ENCODE assay signal across 8 cellular contexts in the genomic region with DNA sequence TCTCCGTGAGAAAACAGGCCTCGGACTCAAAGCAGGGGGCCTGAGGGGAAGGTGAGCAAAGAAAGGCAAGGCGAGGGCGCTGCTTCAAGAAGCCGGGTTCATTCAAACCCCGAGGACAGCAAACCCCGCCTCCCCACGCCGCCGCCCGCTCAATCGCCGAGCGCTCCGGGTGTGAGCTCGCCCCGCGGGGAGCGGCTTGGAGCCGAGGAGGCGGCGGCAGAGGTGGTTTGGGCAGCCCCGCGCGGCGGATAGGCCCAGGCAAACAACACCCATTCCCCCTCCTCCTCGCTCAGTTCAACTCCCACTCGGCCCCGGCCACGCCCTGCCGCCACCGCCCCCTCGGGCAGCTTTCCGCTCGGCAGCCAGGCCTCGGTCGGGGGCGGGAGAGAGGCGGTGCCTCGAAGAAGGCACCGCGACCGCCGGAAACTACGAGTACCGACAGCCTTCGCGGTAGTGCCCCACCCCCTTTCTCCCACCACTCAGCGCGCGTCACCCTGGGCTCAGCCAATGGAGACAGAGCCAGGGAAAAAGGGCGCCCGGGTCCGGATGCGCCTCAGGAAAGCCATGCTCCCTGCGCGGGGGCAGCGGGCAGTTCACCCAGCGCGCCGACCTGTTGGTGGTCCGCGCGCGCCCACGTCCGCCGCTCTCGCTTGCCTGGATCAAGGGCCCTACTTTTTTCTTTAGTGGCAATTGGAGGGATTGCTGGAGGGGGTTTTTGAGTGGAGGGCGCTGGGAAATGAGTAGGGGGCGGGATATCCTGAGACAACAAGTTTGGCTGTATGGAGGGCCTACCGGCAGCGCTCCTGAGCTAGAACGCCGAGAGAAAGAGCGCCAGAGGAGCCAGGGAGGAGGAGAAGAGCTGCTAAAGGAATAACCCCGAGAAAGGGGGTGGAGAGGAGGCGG. TPM values are rescaled to one million over a fixed set of nuclear protein-coding genes. Genes with fewer than 3 reads are reported as not detected.
DNase-seq lines count a peak whose midpoint lies in the region; ATAC-seq, FAIRE-seq and TF ChIP-seq lines count a peak whose summit lies in the region.

No MANE protein-coding gene starts in this region.

- H3K4me3 ChIP-seq in right atrium auricular region (peak overlapping the region; percentile 70 to 92), psoas muscle (peak overlapping the region; percentile 86)

- H3K27me3 Mint-ChIP-seq in T-helper 17 cell, result no peaks in the 10 kb centered on the region

- peak; percentile 94 for FAIRE-seq in urothelium cell line (lab: Jason Lieb, UNC)

- WGBS in psoas muscle, 3 donors, result 0% methylated on average over 48 to 78 of the region's 78 CpGs

- H3K4me1 Mint-ChIP-seq in T-helper 17 cell, result peaks cover 28% of the 10 kb centered on the region

- H3K27ac ChIP-seq in right atrium auricular region (peak overlapping the region; percentile 98 to 99), psoas muscle (peak overlapping the region; percentile 97)

- H3K36me3 ChIP-seq in right atrium auricular region (no peaks in the 10 kb centered on the region), psoas muscle (ENCODE audit: insufficient read depth in 1 of 2, low read depth in 1 of 2) (peaks cover 0 to 5% of the 10 kb centered on the region in 2 donors)

- H3K27ac Mint-ChIP-seq in T-helper 17 cell, result peak overlapping the region; percentile 98

- H3K4me1 ChIP-seq in right atrium auricular region, result peaks cover 0 to 45% of the 10 kb centered on the region in 2 donors
- H3K4me1 ChIP-seq in psoas muscle, result peaks cover 36% of the 10 kb centered on the region

- intact Hi-C loops in psoas muscle (cut with DNase I), result loop anchor here (5.0 to 10.0 kb wide), 3 partner anchors 78 to 658 kb away; no protein-coding TSS in a partner anchor

- H3K27me3 ChIP-seq in right atrium auricular region, result no peaks in the 10 kb centered on the region
- H3K27me3 ChIP-seq in psoas muscle (ENCODE audit: insufficient read depth in 3 of 3, low read length in 2 of 3), result no peaks in the 10 kb centered on the region

- peaks cover 4% of the 10 kb centered on the region for H3K36me3 Mint-ChIP-seq in T-helper 17 cell (ENCODE audit: low read depth)

- H3K9me3 ChIP-seq in T-helper 17 cell (ENCODE audit: control insufficient read depth, low read length, poor library complexity, severe bottlenecking), result no peaks in the 10 kb centered on the region
- H3K9me3 ChIP-seq in right atrium auricular region, result no peaks in the 10 kb centered on the region
- H3K9me3 ChIP-seq in psoas muscle, result no peaks in the 10 kb centered on the region

- TF ChIP-seq CTCF in right atrium auricular region (IDR thresholded peaks at IDR 0.05) (peak in 1 of 2 donors; percentile 15), psoas muscle (IDR thresholded peaks at IDR 0.05) (peak; percentile 22)

- peak; percentile 97 for DNase-seq in NCI-H1694 treated with DMSO at 0.1 percent for 48 hours (lab: John Stamatoyannopoulos, UW)
- DNase-seq in T-helper 17 cell, result peak; percentile 99 to 100 (median 99)
- DNase-seq in anterior cingulate cortex (lab: John Stamatoyannopoulos, UW), result peak; percentile 81 to 99 (median 98)
- DNase-seq in right atrium auricular region (ENCODE audit: low spot score), result peak; percentile 98
- peak; percentile 99 for DNase-seq in psoas muscle
- DNase-seq in urothelium cell line (ENCODE audit: low spot score), result peak; percentile 97

- H3K4me3 Mint-ChIP-seq in T-helper 17 cell, result peak overlapping the region; percentile 99

- ATAC-seq in GM18499 (IDR thresholded peaks at IDR 0.05; ENCODE audit: insufficient read depth, unreplicated experiment) (peak; percentile 86), HG02938 (IDR thresholded peaks at IDR 0.05; ENCODE audit: unreplicated experiment) (peak; percentile 76), T-helper 17 cell (peak; percentile 79), psoas muscle (peak; percentile 93 to 95 (median 93))

RNA-seq across cellular contexts. Expression of a gene that starts 0.7 kb away (rescaled TPM):
- total RNA-seq in T-helper 17 cell (10 to 100 TPM; 31.9 to 35.9 TPM), right atrium auricular region (100 to 1,000 TPM in 1 of 2 donors, 10 to 100 TPM in 1; 15.2 to 205 TPM), psoas muscle (1 to 10 TPM; 5.4 to 7.4 (median 6.5) TPM)
- 1 to 10 TPM; 1.5 to 5.8 (median 3.0) TPM for polyA plus RNA-seq in psoas muscle

Comparison
In these comparisons a context has a peak if more than half of its experiments do, and no peak if none do; other contexts are left out.
1. Peak in every context shown above with its lines: DNase-seq, ATAC-seq, H3K4me3 ChIP-seq and H3K27ac ChIP-seq.